Comparison of ENCODE assay signal across 17 cellular contexts in the genomic region with DNA sequence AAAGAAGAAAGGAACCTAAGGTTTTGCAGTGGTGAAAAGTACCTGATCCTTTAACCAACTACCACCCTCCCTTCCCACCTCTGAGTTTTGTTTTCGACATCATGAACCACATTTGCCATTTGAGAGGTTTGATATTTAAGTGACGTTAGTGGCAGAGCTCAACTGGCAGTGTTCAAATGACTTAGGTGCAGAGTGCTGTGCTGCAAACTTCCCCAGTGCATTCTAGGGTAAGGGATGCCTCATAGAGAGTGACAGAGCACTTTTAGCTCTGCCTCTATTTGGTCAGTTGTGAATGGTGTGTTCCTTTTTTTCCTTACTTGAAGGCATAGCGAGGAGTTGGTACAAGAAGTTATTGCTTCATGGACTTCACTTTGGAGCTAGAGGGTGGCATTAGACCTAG. TPM values are rescaled to one million over a fixed set of nuclear protein-coding genes. Genes with fewer than 3 reads are reported as not detected.
DNase-seq lines count a peak whose midpoint lies in the region; ATAC-seq, FAIRE-seq and TF ChIP-seq lines count a peak whose summit lies in the region.
"Had no signal": no experiment of that assay in that cellular context is flagged by ENCODE, and none has a peak within 500 bp of the region (broad histone marks: within the 10 kb centered on the region; RNA-seq: fewer than 3 reads in every experiment).

No MANE protein-coding gene starts in this region.

- peaks cover 87% of the 10 kb centered on the region for H3K4me1 Mint-ChIP-seq in activated naive CD4-positive, alpha-beta T cell treated with anti-CD3 and anti-CD28 coated beads, Interleukin-2, amount 50 U/mL, for 24 hours
- peaks cover 29% of the 10 kb centered on the region for H3K4me1 Mint-ChIP-seq in T-helper 2 cell treated with Interferon-gamma antibody and Interleukin-4, amounts not matched to agents 5 μg/mL and 100 μg/mL, for 36 hours (ENCODE audit: low read depth)
- peaks cover 73 to 83% of the 10 kb centered on the region in 2 donors for H3K4me1 Mint-ChIP-seq in effector memory CD8-positive, alpha-beta T cell (ENCODE audit: low read depth in 2 of 2)

- no peak for TF ChIP-seq CTCF in OCI-LY7 (conservative IDR thresholded peaks at IDR 0.05; ENCODE audit: low read length)

- no peaks in the 10 kb centered on the region for H3K79me2 ChIP-seq in OCI-LY7 (ENCODE audit: insufficient read depth, low read depth, low read length)

- H3K27ac ChIP-seq in OCI-LY7 (ENCODE audit: low read depth, low read length, poor library complexity, severe bottlenecking) = no peak overlapping the region
- H3K27ac ChIP-seq: left ventricle myocardium inferior, uterus had no signal

- H2AFZ ChIP-seq in OCI-LY7 (ENCODE audit: low read length) = no peak overlapping the region

- H3K4me3 ChIP-seq in OCI-LY7 (ENCODE audit: low read depth, low read length, poor library complexity, severe bottlenecking) = no peak overlapping the region
- H3K4me3 ChIP-seq: left ventricle myocardium inferior, uterus had no signal

- no peak for TF ChIP-seq POLR2A in H54 (IDR thresholded peaks at IDR 0.05; ENCODE audit: low read depth, low read length)

- no peak overlapping the region for H3K4me3 Mint-ChIP-seq in activated naive CD4-positive, alpha-beta T cell treated with anti-CD3 and anti-CD28 coated beads, Interleukin-2, amount 50 U/mL, for 24 hours
- H3K4me3 Mint-ChIP-seq in T-helper 2 cell treated with Interferon-gamma antibody and Interleukin-4, amounts not matched to agents 5 μg/mL and 100 μg/mL, for 36 hours = no peak overlapping the region
- no peak overlapping the region for H3K4me3 Mint-ChIP-seq in effector memory CD8-positive, alpha-beta T cell
- H3K4me3 Mint-ChIP-seq: endodermal cell, WTC11 had no signal

- no peak for FAIRE-seq in H54 (lab: Jason Lieb, UNC)
- FAIRE-seq: RCC 7860 had no signal

- BruUV-seq in OCI-LY7 (replicated peaks; lab: Mats Ljungman, UMichigan) = no TSS peak

- H3K36me3 Mint-ChIP-seq in activated naive CD4-positive, alpha-beta T cell treated with anti-CD3 and anti-CD28 coated beads, Interleukin-2, amount 50 U/mL, for 24 hours = peaks cover 10% of the 10 kb centered on the region
- H3K36me3 Mint-ChIP-seq in T-helper 2 cell treated with Interferon-gamma antibody and Interleukin-4, amounts not matched to agents 5 μg/mL and 100 μg/mL, for 36 hours (ENCODE audit: low read depth) = no peaks in the 10 kb centered on the region
- H3K36me3 Mint-ChIP-seq in effector memory CD8-positive, alpha-beta T cell (ENCODE audit: insufficient read depth) = peaks cover 6% of the 10 kb centered on the region
- H3K36me3 Mint-ChIP-seq: WTC11 had no signal

- H3K36me3 ChIP-seq in OCI-LY7 (ENCODE audit: insufficient read depth, low read length) = no peaks in the 10 kb centered on the region
- H3K36me3 ChIP-seq: left ventricle myocardium inferior, uterus had no signal

- DNase-seq in activated naive CD4-positive, alpha-beta T cell treated with anti-CD3 and anti-CD28 coated beads, Interleukin-2, amount 50 U/mL, for 16 hours = no peak
- peak; percentile 60 for DNase-seq in T-helper 2 cell treated with Interferon-gamma antibody and Interleukin-4, amounts not matched to agents 5 μg/mL and 100 μg/mL, for 36 hours (ENCODE audit: low spot score)
- DNase-seq in effector memory CD8-positive, alpha-beta T cell = no peak
- peak; percentile 24 for DNase-seq in stimulated activated naive CD4-positive, alpha-beta T cell treated with Interleukin-2 at 50 U/mL for 16 hours (lab: John Stamatoyannopoulos, UW)
- DNase-seq in OCI-LY7 (ENCODE audit: low spot score) = no peak
- DNase-seq in NCI-H1048 (lab: John Stamatoyannopoulos, UW) = no peak
- no peak for DNase-seq in H54 (ENCODE audit: insufficient read length, low spot score)
- DNase-seq: activated gamma-delta T cell, endodermal cell, left ventricle myocardium inferior, NCI-H1930, NCI-H524 treated with DMSO at 0.1 percent for 48 hours, uterus had no signal

- H3K27ac Mint-ChIP-seq in activated naive CD4-positive, alpha-beta T cell treated with anti-CD3 and anti-CD28 coated beads, Interleukin-2, amount 50 U/mL, for 24 hours = peak overlapping the region; percentile 42
- no peak overlapping the region for H3K27ac Mint-ChIP-seq in T-helper 2 cell treated with Interferon-gamma antibody and Interleukin-4, amounts not matched to agents 5 μg/mL and 100 μg/mL, for 36 hours
- H3K27ac Mint-ChIP-seq in effector memory CD8-positive, alpha-beta T cell = peak overlapping the region; percentile 33 to 41
- H3K27ac Mint-ChIP-seq: endodermal cell, progenitor cell of endocrine pancreas, WTC11 had no signal

- CTCF ChIA-PET in OCI-LY7 (lab: Charles Lee; ENCODE audit: unreplicated experiment) = no interaction called here

- no peaks in the 10 kb centered on the region for H3K9me3 ChIP-seq in OCI-LY7 (ENCODE audit: low read length)
- H3K9me3 ChIP-seq: left ventricle myocardium inferior, uterus had no signal

- H3K4me1 ChIP-seq in OCI-LY7 (ENCODE audit: insufficient read depth, low read length, poor library complexity, severe bottlenecking) = no peaks in the 10 kb centered on the region
- H3K4me1 ChIP-seq: uterus had no signal

- H3K4me2 ChIP-seq in OCI-LY7 (ENCODE audit: low read length) = no peak overlapping the region

- H3K27me3 Mint-ChIP-seq in activated naive CD4-positive, alpha-beta T cell treated with anti-CD3 and anti-CD28 coated beads, Interleukin-2, amount 50 U/mL, for 24 hours = no peaks in the 10 kb centered on the region
- H3K27me3 Mint-ChIP-seq in T-helper 2 cell treated with Interferon-gamma antibody and Interleukin-4, amounts not matched to agents 5 μg/mL and 100 μg/mL, for 36 hours (ENCODE audit: low read depth) = no peaks in the 10 kb centered on the region
- H3K27me3 Mint-ChIP-seq in effector memory CD8-positive, alpha-beta T cell = no peaks in the 10 kb centered on the region

- intact Hi-C loops in OCI-LY7 (cut with micrococcal nuclease; ENCODE audit: unreplicated experiment) = no loop called here

- no peaks in the 10 kb centered on the region for H3K9me3 Mint-ChIP-seq in activated naive CD4-positive, alpha-beta T cell treated with anti-CD3 and anti-CD28 coated beads, Interleukin-2, amount 50 U/mL, for 24 hours
- no peaks in the 10 kb centered on the region for H3K9me3 Mint-ChIP-seq in T-helper 2 cell treated with Interferon-gamma antibody and Interleukin-4, amounts not matched to agents 5 μg/mL and 100 μg/mL, for 36 hours
- H3K9me3 Mint-ChIP-seq in effector memory CD8-positive, alpha-beta T cell = no peaks in the 10 kb centered on the region
- H3K9me3 Mint-ChIP-seq: endodermal cell, WTC11 had no signal

- no peaks in the 10 kb centered on the region for H4K20me1 ChIP-seq in OCI-LY7 (ENCODE audit: insufficient read depth, low read length)

- H3K9me2 ChIP-seq in OCI-LY7 (ENCODE audit: insufficient read depth, low read length) = no peaks in the 10 kb centered on the region

- ATAC-seq in effector memory CD8-positive, alpha-beta T cell (replicated peaks) = peak; percentile 71
- ATAC-seq: WTC11 had no signal

- POLR2A ChIA-PET in OCI-LY7 (lab: Charles Lee) = no interaction called here

RNA-seq across cellular contexts. Expression of a gene that starts 9.4 kb away (rescaled TPM):
- total RNA-seq in OCI-LY7 (2014; rRNA removed; shearing (Covaris generic)) = not detected in 2 replicates
- total RNA-seq in OCI-LY7 (2022) = not detected in 2 replicates

Comparison
In these comparisons a context has a peak if more than half of its experiments do, and no peak if none do; other contexts are left out.
1. DNase-seq: peak in T-helper 2 cell treated with Interferon-gamma antibody and Interleukin-4, amounts not matched to agents 5 μg/mL and 100 μg/mL, for 36 hours (single experiment) and stimulated activated naive CD4-positive, alpha-beta T cell treated with Interleukin-2 at 50 U/mL for 16 hours (single experiment); none in activated naive CD4-positive, alpha-beta T cell treated with anti-CD3 and anti-CD28 coated beads, Interleukin-2, amount 50 U/mL, for 16 hours (single experiment), effector memory CD8-positive, alpha-beta T cell (0 of 3), OCI-LY7 (single experiment), NCI-H1048 (single experiment) and H54 (single experiment).